38 cellular contexts compared by ENCODE assay signal in genomic region chr3:44687898-44688297, GRCh38. TPM values are rescaled to one million over a fixed set of nuclear protein-coding genes. Genes with fewer than 3 reads are reported as not detected.
"Had no signal": no experiment of that assay in that cellular context is flagged by ENCODE, and none has a peak within 500 bp of the region (broad histone marks: within the 10 kb centered on the region; RNA-seq: fewer than 3 reads in every experiment).

No MANE protein-coding gene starts in this region.

- H3K27me3 ChIP-seq: MG63 had no signal

- H3K36me3 ChIP-seq: MG63 had no signal

- H3K27ac ChIP-seq: KMS-11 had no signal

- DNase-seq: Karpas-422, Kasumi-1, KBM-7, KG1, MG63, MM.1S, MV-4-11, NCI-H1048, NCI-H1092, NCI-H1092 treated with DMSO at 0.1 percent for 48 hours, NCI-H1105, NCI-H1105 treated with DMSO at 0.1 percent for 48 hours, NCI-H1417, NCI-H1417 treated with DMSO at 0.1 percent for 48 hours, NCI-H1436, NCI-H1436 treated with DMSO at 0.1 percent for 48 hours, NCI-H146, NCI-H1694, NCI-H1694 treated with DMSO at 0.1 percent for 48 hours, NCI-H187, NCI-H187 treated with DMSO at 0.1 percent for 48 hours, NCI-H1930, NCI-H2029, NCI-H2029 treated with DMSO at 0.1 percent for 48 hours, NCI-H2081, NCI-H2081 treated with DMSO at 0.1 percent for 48 hours, NCI-H2107, NCI-H2171, NCI-H2171 treated with DMSO at 0.1 percent for 48 hours, NCI-H2227 treated with DMSO at 0.1 percent for 48 hours, NCI-H226, NCI-H345, NCI-H446, NCI-H446 treated with DMSO at 0.1 percent for 48 hours, NCI-H510A, NCI-H510A treated with DMSO at 0.1 percent for 48 hours had no signal

- H3K9me3 ChIP-seq: MG63 had no signal

- H3K4me3 ChIP-seq: MG63 had no signal

RNA-seq across cellular contexts. Expression of gene ZNF502, which starts 24.6 kb away (rescaled TPM):
- total RNA-seq: NCI-H460 had no signal
